8 cellular contexts compared by ENCODE assay signal in the genomic region with DNA sequence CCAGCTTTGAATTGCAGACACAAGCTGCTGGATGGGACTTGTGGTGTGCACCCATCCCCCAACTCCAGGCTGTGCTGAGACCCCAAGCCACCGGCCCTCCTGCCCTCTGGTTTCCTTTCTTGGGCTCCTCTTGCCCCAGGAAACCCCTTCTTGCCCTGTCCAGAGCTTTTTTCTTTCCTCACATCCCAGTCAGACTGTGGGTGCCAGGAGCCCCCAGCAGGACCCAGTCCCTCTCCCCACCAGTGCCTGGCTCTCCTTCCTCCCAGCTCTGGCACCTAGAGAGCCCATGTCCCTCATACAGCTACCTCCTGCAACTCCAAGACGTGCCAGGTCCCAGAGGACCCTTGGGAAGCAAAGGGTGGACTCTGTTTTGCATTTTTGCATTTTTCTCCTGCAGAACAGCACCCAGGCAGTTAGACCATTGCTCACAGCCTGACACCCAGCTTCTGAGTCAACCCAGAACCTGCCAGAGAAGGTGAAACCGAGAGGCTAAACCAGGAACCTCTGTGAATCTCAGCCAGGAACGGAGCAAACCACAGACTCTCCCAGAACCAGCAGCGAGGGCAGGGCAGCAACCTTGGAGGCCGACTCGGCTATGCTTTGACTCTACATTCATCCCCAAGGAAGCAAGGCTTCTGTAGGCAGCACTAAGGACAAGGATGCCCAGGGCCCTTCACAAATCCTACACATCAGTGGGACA.
DNase-seq lines count a peak whose midpoint lies in the region; ATAC-seq lines count a peak whose summit lies in the region.

No MANE protein-coding gene starts in this region.

- H3K4me3 Mint-ChIP-seq in activated T-cell treated with anti-CD3 and anti-CD28 coated beads, Interleukin-2, amount 50 U/mL, for 24 hours: no peak overlapping the region

- H3K27me3 Mint-ChIP-seq in activated T-cell treated with anti-CD3 and anti-CD28 coated beads, Interleukin-2, amount 50 U/mL, for 24 hours: peaks cover 21% of the 10 kb centered on the region

- H3K9me3 Mint-ChIP-seq in activated T-cell treated with anti-CD3 and anti-CD28 coated beads, Interleukin-2, amount 50 U/mL, for 24 hours: no peaks in the 10 kb centered on the region

- peak; percentile 55 for DNase-seq in activated T-cell treated with anti-CD3 and anti-CD28 coated beads, Interleukin-2, amount 50 U/mL, for 24 hours
- DNase-seq in stimulated activated CD4-positive, alpha-beta T cell treated with anti-CD3 and anti-CD28 coated beads, Interleukin-15, amount 100 ng/mL, for 24 hours: peak; percentile 72
- DNase-seq in NOMO-1 treated with dmso at 0.1 percent for 144 hours (lab: John Stamatoyannopoulos, UW; ENCODE audit: unreplicated experiment): no peak
- no peak for DNase-seq in activated gamma-delta T cell (lab: John Stamatoyannopoulos, UW)
- DNase-seq in SW480 (ENCODE audit: low spot score): no peak
- no peak for DNase-seq in H4 (ENCODE audit: low spot score)

- peaks cover 23% of the 10 kb centered on the region for H3K4me1 Mint-ChIP-seq in activated T-cell treated with anti-CD3 and anti-CD28 coated beads, Interleukin-2, amount 50 U/mL, for 24 hours (ENCODE audit: low read depth)

- ATAC-seq in GM18868 (IDR thresholded peaks at IDR 0.05; ENCODE audit: unreplicated experiment) (peak; percentile 74), HG02623 (IDR thresholded peaks at IDR 0.05; ENCODE audit: unreplicated experiment) (peak; percentile 71)

- no peaks in the 10 kb centered on the region for H3K36me3 Mint-ChIP-seq in activated T-cell treated with anti-CD3 and anti-CD28 coated beads, Interleukin-2, amount 50 U/mL, for 24 hours (ENCODE audit: low read depth)

- peak overlapping the region; percentile 50 for H3K27ac Mint-ChIP-seq in activated T-cell treated with anti-CD3 and anti-CD28 coated beads, Interleukin-2, amount 50 U/mL, for 24 hours

Comparison
In these comparisons a context has a peak if more than half of its experiments do, and no peak if none do; other contexts are left out.
1. DNase-seq: peak in activated T-cell treated with anti-CD3 and anti-CD28 coated beads, Interleukin-2, amount 50 U/mL, for 24 hours (single experiment) and stimulated activated CD4-positive, alpha-beta T cell treated with anti-CD3 and anti-CD28 coated beads, Interleukin-15, amount 100 ng/mL, for 24 hours (single experiment); none in NOMO-1 treated with dmso at 0.1 percent for 144 hours (single experiment), activated gamma-delta T cell (single experiment), SW480 (single experiment) and H4 (single experiment).